In genomic region chr22:16914006-16914405, GRCh38 we compare ENCODE assay signal across 25 cellular contexts.
"Had no signal": no experiment of that assay in that cellular context is flagged by ENCODE, and none has a peak within 500 bp of the region (broad histone marks: within the 10 kb centered on the region; RNA-seq: fewer than 3 reads in every experiment).

No MANE protein-coding gene starts in this region.

- H3K27ac ChIP-seq: breast epithelium, colonic mucosa, dorsolateral prefrontal cortex, esophagus squamous epithelium, gastrocnemius medialis, parathyroid adenoma, right lobe of liver, transverse colon had no signal

- H3K27ac Mint-ChIP-seq: activated CD4-positive, alpha-beta T cell treated with anti-CD3 and anti-CD28 coated beads for 36 hours; activated naive CD4-positive, alpha-beta T cell treated with anti-CD3 and anti-CD28 coated beads for 36 hours; activated naive CD8-positive, alpha-beta T cell treated with anti-CD3 and anti-CD28 coated beads, Interleukin-2, amount 10 ng/mL, durations not matched to agents 7 days and 5 days; activated T-cell treated with anti-CD3 and anti-CD28 coated beads, Interleukin-2, amount 50 U/mL, for 72 hours; effector memory CD8-positive, alpha-beta T cell; nephron progenitor cell; stimulated activated memory B cell treated with anti-CD40 and anti-IgM and Interleukin-4, amounts not matched to agents 10 μg/mL and 1 μg/mL and 100 μg/mL, for 72 hours; WTC11 had no signal

- H3K4me1 ChIP-seq: breast epithelium, colonic mucosa, esophagus squamous epithelium, gastrocnemius medialis, parathyroid adenoma, right lobe of liver, transverse colon had no signal

- H3K4me3 Mint-ChIP-seq: activated CD4-positive, alpha-beta T cell treated with anti-CD3 and anti-CD28 coated beads for 36 hours; activated naive CD4-positive, alpha-beta T cell treated with anti-CD3 and anti-CD28 coated beads for 36 hours; activated naive CD8-positive, alpha-beta T cell treated with anti-CD3 and anti-CD28 coated beads, Interleukin-2, amount 10 ng/mL, durations not matched to agents 7 days and 5 days; activated T-cell treated with anti-CD3 and anti-CD28 coated beads, Interleukin-2, amount 50 U/mL, for 72 hours; effector memory CD8-positive, alpha-beta T cell; nephron progenitor cell; stimulated activated memory B cell treated with anti-CD40 and anti-IgM and Interleukin-4, amounts not matched to agents 10 μg/mL and 1 μg/mL and 100 μg/mL, for 72 hours; WTC11 had no signal

- H2AFZ ChIP-seq: parathyroid adenoma had no signal

- H3K9me3 Mint-ChIP-seq: activated naive CD4-positive, alpha-beta T cell treated with anti-CD3 and anti-CD28 coated beads for 36 hours; activated naive CD8-positive, alpha-beta T cell treated with anti-CD3 and anti-CD28 coated beads, Interleukin-2, amount 10 ng/mL, durations not matched to agents 7 days and 5 days; activated T-cell treated with anti-CD3 and anti-CD28 coated beads, Interleukin-2, amount 50 U/mL, for 72 hours; effector memory CD8-positive, alpha-beta T cell; stimulated activated memory B cell treated with anti-CD40 and anti-IgM and Interleukin-4, amounts not matched to agents 10 μg/mL and 1 μg/mL and 100 μg/mL, for 72 hours had no signal

- H3K79me2 ChIP-seq: parathyroid adenoma had no signal

- H3K9ac ChIP-seq: parathyroid adenoma had no signal

- H3K4me3 ChIP-seq: breast epithelium, colonic mucosa, dorsolateral prefrontal cortex, esophagus squamous epithelium, gastrocnemius medialis, right lobe of liver, transverse colon had no signal

- H3K4me1 Mint-ChIP-seq: nephron progenitor cell, WTC11 had no signal

- DNase-seq: activated CD4-positive, alpha-beta T cell treated with anti-CD3 and anti-CD28 coated beads for 36 hours; activated CD4-positive, alpha-beta T cell treated with anti-CD3 and anti-CD28 coated beads, Interleukin-2, amount 50 U/mL, for 4 hours; activated effector memory CD4-positive, alpha-beta T cell treated with Interleukin-2 at 50 U/mL for 16 hours; activated naive CD4-positive, alpha-beta T cell treated with anti-CD3 and anti-CD28 coated beads for 36 hours; activated naive CD8-positive, alpha-beta T cell treated with anti-CD3 and anti-CD28 coated beads, Interleukin-2, amount 10 ng/mL, durations not matched to agents 7 days and 5 days; activated T-cell treated with anti-CD3 and anti-CD28 coated beads, Interleukin-2, amount 50 U/mL, for 72 hours; amniotic stem cell; colonic mucosa; dorsolateral prefrontal cortex; effector memory CD8-positive, alpha-beta T cell; esophagus squamous epithelium; gastrocnemius medialis; head of caudate nucleus; left ventricle myocardium superior; nephron progenitor cell; nucleus accumbens; right lobe of liver; small intestine; stimulated activated CD4-positive, alpha-beta T cell treated with anti-CD3 and anti-CD28 coated beads, Interleukin-15, amount 100 ng/mL, for 24 hours; T1000; transverse colon had no signal

- H3K9me3 ChIP-seq: breast epithelium, colonic mucosa, esophagus squamous epithelium, gastrocnemius medialis, right lobe of liver, transverse colon had no signal

- H3K36me3 ChIP-seq: breast epithelium, colonic mucosa, esophagus squamous epithelium, gastrocnemius medialis, right lobe of liver, transverse colon had no signal

- H3K27me3 ChIP-seq: breast epithelium, colonic mucosa, right lobe of liver had no signal

- H3K36me3 Mint-ChIP-seq: activated naive CD8-positive, alpha-beta T cell treated with anti-CD3 and anti-CD28 coated beads, Interleukin-2, amount 10 ng/mL, durations not matched to agents 7 days and 5 days; stimulated activated memory B cell treated with anti-CD40 and anti-IgM and Interleukin-4, amounts not matched to agents 10 μg/mL and 1 μg/mL and 100 μg/mL, for 72 hours had no signal
